ENCODE assay signal across 10 cellular contexts in the genomic region with DNA sequence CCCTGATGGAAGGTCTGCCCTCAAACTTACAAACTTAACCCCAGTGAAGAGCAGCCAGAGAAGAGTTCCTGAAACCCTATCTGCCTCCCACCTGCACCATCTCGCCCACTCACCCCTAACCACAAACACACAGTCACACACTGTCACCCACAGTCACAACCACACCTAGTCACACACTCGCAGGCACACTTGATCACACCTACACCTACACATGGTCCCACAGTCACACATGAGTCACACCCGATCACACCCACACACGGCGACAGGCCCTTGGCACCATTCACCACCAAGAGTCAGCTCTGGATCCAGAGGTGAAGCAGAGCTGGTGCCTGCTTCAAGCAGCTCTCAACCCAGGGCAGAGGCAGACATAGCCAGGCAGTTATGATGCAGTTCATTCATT. TPM values are rescaled to one million over a fixed set of nuclear protein-coding genes. Genes with fewer than 3 reads are reported as not detected.
DNase-seq lines count a peak whose midpoint lies in the region; ATAC-seq and TF ChIP-seq lines count a peak whose summit lies in the region.
"Had no signal": no experiment of that assay in that cellular context is flagged by ENCODE, and none has a peak within 500 bp of the region (broad histone marks: within the 10 kb centered on the region; RNA-seq: fewer than 3 reads in every experiment).

No MANE protein-coding gene starts in this region.

- no peaks in the 10 kb centered on the region for H3K9me2 ChIP-seq in OCI-LY7 (ENCODE audit: insufficient read depth, low read length)

- no peaks in the 10 kb centered on the region for H3K9me3 ChIP-seq in OCI-LY7 (ENCODE audit: low read length)

- peaks cover 6% of the 10 kb centered on the region for H3K4me1 ChIP-seq in OCI-LY7 (ENCODE audit: insufficient read depth, low read length, poor library complexity, severe bottlenecking)

- intact Hi-C loops in OCI-LY7 (cut with micrococcal nuclease; ENCODE audit: unreplicated experiment), result no loop called here

- DNase-seq in HUDEP-2 (lab: John Stamatoyannopoulos, UW; ENCODE audit: unreplicated experiment in 76 of 76) (peak in 54 of 76 experiments; percentile 5 to 81 (median 46)), activated T-cell treated with anti-CD3 and anti-CD28 coated beads for 48 hours (ENCODE audit: low read depth) (peak; percentile 70), kidney glomerular epithelial cell (lab: John Stamatoyannopoulos, UW) (peak; percentile 3), NCI-H2029 (lab: John Stamatoyannopoulos, UW) (no peak), OCI-LY7 (ENCODE audit: low spot score) (no peak), NCI-H1092 (lab: John Stamatoyannopoulos, UW) (no peak)
- peak; percentile 86 for DNase-seq in stimulated activated CD8-positive, alpha-beta memory T cell treated with anti-CD3 and anti-CD28 coated beads, Interleukin-4, amount 100 ng/mL, for 48 hours
- DNase-seq: NCI-H1436 treated with DMSO at 0.1 percent for 48 hours had no signal

- BruUV-seq in OCI-LY7 (replicated peaks; lab: Mats Ljungman, UMichigan), result no TSS peak

- H3K4me2 ChIP-seq in OCI-LY7 (ENCODE audit: low read length), result no peak overlapping the region

- H4K20me1 ChIP-seq in OCI-LY7 (ENCODE audit: insufficient read depth, low read length), result no peaks in the 10 kb centered on the region

- H3K4me3 ChIP-seq in OCI-LY7 (ENCODE audit: low read depth, low read length, poor library complexity, severe bottlenecking), result no peak overlapping the region

- POLR2A ChIA-PET in OCI-LY7 (lab: Charles Lee), result interaction anchor here (0.6 kb wide), 1 partner anchor 431 kb away, joined by 3 read pairs; no protein-coding TSS in a partner anchor

- H3K27ac ChIP-seq in OCI-LY7 (ENCODE audit: low read depth, low read length, poor library complexity, severe bottlenecking), result no peak overlapping the region

- TF ChIP-seq CTCF in OCI-LY7 (conservative IDR thresholded peaks at IDR 0.05; ENCODE audit: low read length), result no peak

- no peaks in the 10 kb centered on the region for H3K36me3 ChIP-seq in OCI-LY7 (ENCODE audit: insufficient read depth, low read length)

- CTCF ChIA-PET in OCI-LY7 (lab: Charles Lee; ENCODE audit: unreplicated experiment), result no interaction called here

- ATAC-seq in GM18498 (IDR thresholded peaks at IDR 0.05; ENCODE audit: unreplicated experiment), result no peak

- no peaks in the 10 kb centered on the region for H3K79me2 ChIP-seq in OCI-LY7 (ENCODE audit: insufficient read depth, low read depth, low read length)

- no peak overlapping the region for H2AFZ ChIP-seq in OCI-LY7 (ENCODE audit: low read length)

RNA-seq across cellular contexts. Expression of a gene that starts 6.1 kb away (rescaled TPM):
- total RNA-seq in OCI-LY7 (2014; rRNA removed; shearing (Covaris generic)), result 9.3 and 10.3 TPM in 2 replicates
- total RNA-seq in OCI-LY7 (2022), result 18.4 and 23.3 TPM in 2 replicates

RNA-seq across cellular contexts. Expression of a gene that starts 22.9 kb away (rescaled TPM):
- 0.16 and 0.64 TPM in 2 replicates for total RNA-seq in OCI-LY7 (2014; rRNA removed; shearing (Covaris generic))
- 2.4 and 2.9 TPM in 2 replicates for total RNA-seq in OCI-LY7 (2022)
- total RNA-seq: neural crest cell had no signal

RNA-seq across cellular contexts. Expression of a gene that starts 23.1 kb away (rescaled TPM):
- 0.50 and 0.70 TPM in 2 replicates for total RNA-seq in OCI-LY7 (2014; rRNA removed; shearing (Covaris generic))
- 3.5 TPM in 2 replicates for total RNA-seq in OCI-LY7 (2022)

RNA-seq across cellular contexts. Expression of a gene that starts 43.4 kb away (rescaled TPM):
- total RNA-seq in OCI-LY7 (2014; rRNA removed; shearing (Covaris generic)), result 3.8 and 4.9 TPM in 2 replicates
- total RNA-seq in OCI-LY7 (2022), result 4.5 and 5.3 TPM in 2 replicates

Comparison
In these comparisons a context has a peak if more than half of its experiments do, and no peak if none do; other contexts are left out.
1. DNase-seq: peak in HUDEP-2 (54 of 76), activated T-cell treated with anti-CD3 and anti-CD28 coated beads for 48 hours (single experiment), kidney glomerular epithelial cell (single experiment) and stimulated activated CD8-positive, alpha-beta memory T cell treated with anti-CD3 and anti-CD28 coated beads, Interleukin-4, amount 100 ng/mL, for 48 hours (single experiment); none in NCI-H2029 (single experiment), OCI-LY7 (single experiment) and NCI-H1092 (single experiment).